Comparison of ENCODE assay signal across 8 cellular contexts in genomic region chr10:71696635-71697326, GRCh38. TPM values are rescaled to one million over a fixed set of nuclear protein-coding genes. Genes with fewer than 3 reads are reported as not detected.
DNase-seq lines count a peak whose midpoint lies in the region; ATAC-seq and TF ChIP-seq lines count a peak whose summit lies in the region.

No MANE protein-coding gene starts in this region.

- peaks cover 0 to 24% (median 18%) of the 10 kb centered on the region in 4 donors for H3K4me1 ChIP-seq in Peyer's patch

- peak overlapping the region in 1 of 4 donors; percentile 7 for H3K27ac ChIP-seq in Peyer's patch

- H3K27me3 ChIP-seq in Peyer's patch = no peaks in the 10 kb centered on the region

- no peak overlapping the region for H3K4me3 Mint-ChIP-seq in activated T-helper 1 cell treated with anti-CD3 and anti-CD28 coated beads, Interleukin-12 subunit alpha, Interleukin-12 subunit beta, Interleukin-2, Interleukin-4 antibody, amounts not matched to agents 30 ng/mL and 10 ng/mL and 1 ng/mL, durations not matched to agents 14 hours and 24 hours and 36 hours

- no peaks in the 10 kb centered on the region for H3K36me3 ChIP-seq in Peyer's patch

- H3K4me1 Mint-ChIP-seq in activated T-helper 1 cell treated with anti-CD3 and anti-CD28 coated beads, Interleukin-12 subunit alpha, Interleukin-12 subunit beta, Interleukin-2, Interleukin-4 antibody, amounts not matched to agents 30 ng/mL and 10 ng/mL and 1 ng/mL, durations not matched to agents 14 hours and 24 hours and 36 hours (ENCODE audit: low read depth) = peaks cover 53% of the 10 kb centered on the region

- H3K9me3 Mint-ChIP-seq in activated T-helper 1 cell treated with anti-CD3 and anti-CD28 coated beads, Interleukin-12 subunit alpha, Interleukin-12 subunit beta, Interleukin-2, Interleukin-4 antibody, amounts not matched to agents 30 ng/mL and 10 ng/mL and 1 ng/mL, durations not matched to agents 14 hours and 24 hours and 36 hours = no peaks in the 10 kb centered on the region

- H3K4me3 ChIP-seq in Peyer's patch (no peak overlapping the region), retinal pigment epithelial cell (ENCODE audit: low read length) (no peak overlapping the region)

- peak; percentile 53 for DNase-seq in ACHN
- DNase-seq in GM13977 (ENCODE audit: low spot score) = peak; percentile 68
- DNase-seq in Peyer's patch = peak; percentile 74 to 91 (median 85)
- peak; percentile 41 for DNase-seq in activated T-helper 1 cell treated with anti-CD3 and anti-CD28 coated beads, Interleukin-12 subunit alpha, Interleukin-12 subunit beta, Interleukin-2, Interleukin-4 antibody, amounts not matched to agents 30 ng/mL and 10 ng/mL and 1 ng/mL, durations not matched to agents 14 hours and 24 hours and 36 hours (ENCODE audit: low spot score)
- DNase-seq in germinal center (ENCODE audit: low spot score) = peak; percentile 73
- DNase-seq in retinal pigment epithelial cell (ENCODE audit: low read depth) = no peak
- no peak for DNase-seq in DMS153 treated with DMSO at 0.1 percent for 48 hours (lab: John Stamatoyannopoulos, UW; ENCODE audit: unreplicated experiment)

- no peaks in the 10 kb centered on the region for H3K27me3 Mint-ChIP-seq in activated T-helper 1 cell treated with anti-CD3 and anti-CD28 coated beads, Interleukin-12 subunit alpha, Interleukin-12 subunit beta, Interleukin-2, Interleukin-4 antibody, amounts not matched to agents 30 ng/mL and 10 ng/mL and 1 ng/mL, durations not matched to agents 14 hours and 24 hours and 36 hours (ENCODE audit: insufficient read depth)

- intact Hi-C loops in activated T-helper 1 cell treated with anti-CD3 and anti-CD28 coated beads, Interleukin-12 subunit alpha, Interleukin-12 subunit beta, Interleukin-2, Interleukin-4 antibody, amounts not matched to agents 30 ng/mL and 10 ng/mL and 1 ng/mL, durations not matched to agents 14 hours and 24 hours and 36 hours (cut with micrococcal nuclease) = loop anchor here (1.0 to 2.0 kb wide), 3 partner anchors 77 to 382 kb away; partner anchors contain the start of gene VSIR

- TF ChIP-seq CTCF in GM13977 (IDR thresholded peaks at IDR 0.05; ENCODE audit: extremely low read depth, insufficient read depth, missing control alignments) (peak; percentile 82), Peyer's patch (IDR thresholded peaks at IDR 0.05) (peak; percentile 60 to 89 (median 84)), retinal pigment epithelial cell (conservative IDR thresholded peaks at IDR 0.05; ENCODE audit: low read depth, low read length) (peak; percentile 99)

- in situ Hi-C loops in ACHN (cut with HindIII; ENCODE audit: low pct_ligation_motif_present, low pct_unique_long_range_greater_than_20kb, low sequenced_read_pairs) (no loop called here), GM13977 (cut with MboI; ENCODE audit: low pct_unique_long_range_greater_than_20kb, low sequenced_read_pairs, unreplicated experiment) (no loop called here)

- TF ChIP-seq POLR2A in Peyer's patch (IDR thresholded peaks at IDR 0.05) = no peak

- no peak overlapping the region for H3K27ac Mint-ChIP-seq in activated T-helper 1 cell treated with anti-CD3 and anti-CD28 coated beads, Interleukin-12 subunit alpha, Interleukin-12 subunit beta, Interleukin-2, Interleukin-4 antibody, amounts not matched to agents 30 ng/mL and 10 ng/mL and 1 ng/mL, durations not matched to agents 14 hours and 24 hours and 36 hours

- H3K36me3 Mint-ChIP-seq in activated T-helper 1 cell treated with anti-CD3 and anti-CD28 coated beads, Interleukin-12 subunit alpha, Interleukin-12 subunit beta, Interleukin-2, Interleukin-4 antibody, amounts not matched to agents 30 ng/mL and 10 ng/mL and 1 ng/mL, durations not matched to agents 14 hours and 24 hours and 36 hours (ENCODE audit: low read depth) = no peaks in the 10 kb centered on the region

- H3K9me3 ChIP-seq in Peyer's patch = no peaks in the 10 kb centered on the region

- no peak for ATAC-seq in HG02798 (IDR thresholded peaks at IDR 0.05; ENCODE audit: poor library complexity, unreplicated experiment)

RNA-seq across cellular contexts. Expression of gene C10orf105, which starts 22.8 kb away (rescaled TPM):
- total RNA-seq in Peyer's patch = under 1 TPM in 1 of 4 donors, not detected in 3; 0.27 TPM
- total RNA-seq in activated T-helper 1 cell treated with anti-CD3 and anti-CD28 coated beads, Interleukin-12 subunit alpha, Interleukin-12 subunit beta, Interleukin-2, Interleukin-4 antibody, amounts not matched to agents 30 ng/mL and 10 ng/mL and 1 ng/mL, durations not matched to agents 14 hours and 24 hours and 36 hours = 0.18 and 0.32 TPM in 2 replicates

Comparison
In these comparisons a context has a peak if more than half of its experiments do, and no peak if none do; other contexts are left out.
1. DNase-seq: peak in ACHN (single experiment), GM13977 (single experiment), Peyer's patch (3 of 3), activated T-helper 1 cell treated with anti-CD3 and anti-CD28 coated beads, Interleukin-12 subunit alpha, Interleukin-12 subunit beta, Interleukin-2, Interleukin-4 antibody, amounts not matched to agents 30 ng/mL and 10 ng/mL and 1 ng/mL, durations not matched to agents 14 hours and 24 hours and 36 hours (single experiment) and germinal center (single experiment); none in retinal pigment epithelial cell (single experiment) and DMS153 treated with DMSO at 0.1 percent for 48 hours (single experiment).
2. Peak in every context shown above with its lines, with median percentiles within 50 percentile points of each other: CTCF ChIP-seq.